In genomic region chr19:55485439-55486011, GRCh38 we compare ENCODE assay signal across 6 cellular contexts. TPM values are rescaled to one million over a fixed set of nuclear protein-coding genes. Genes with fewer than 3 reads are reported as not detected.
DNase-seq lines count a peak whose midpoint lies in the region; ATAC-seq and TF ChIP-seq lines count a peak whose summit lies in the region.

No MANE protein-coding gene starts in this region.

- H4K91ac ChIP-seq in H9 (ENCODE audit: insufficient read length, low read depth, low read length), result no peak overlapping the region

- no peak overlapping the region for H2BK120ac ChIP-seq in H9 (ENCODE audit: low read depth, low read length, poor library complexity, severe bottlenecking)

- no peak overlapping the region for H2AK5ac ChIP-seq in H9 (ENCODE audit: insufficient read length, low read length)

- H3K4me1 ChIP-seq in H9 (ENCODE audit: insufficient read depth, low read length), result peaks cover 3% of the 10 kb centered on the region
- peaks cover 38 to 39% of the 10 kb centered on the region in 2 donors for H3K4me1 ChIP-seq in adrenal gland (replicated peaks in 1 of 2)

- no peak overlapping the region for H3K4ac ChIP-seq in H9 (ENCODE audit: low read depth, low read length)

- no peaks in the 10 kb centered on the region for H4K20me1 ChIP-seq in H9 (ENCODE audit: control insufficient read depth, insufficient read depth, insufficient read length)

- H3K9ac ChIP-seq in H9 (ENCODE audit: extremely low read depth, insufficient read length, low read length), result peak overlapping the region; percentile 27

- TF ChIP-seq POLR2A in adrenal gland (IDR thresholded peaks at IDR 0.05), result no peak

- no peak overlapping the region for H3K23ac ChIP-seq in H9 (ENCODE audit: insufficient read length, low read depth, low read length)

- no peak overlapping the region for H2BK5ac ChIP-seq in H9 (ENCODE audit: insufficient read length, low read length)

- TF ChIP-seq CTCF in H9 (conservative IDR thresholded peaks at IDR 0.05) (no peak), adrenal gland (IDR thresholded peaks at IDR 0.05) (no peak)

- H3T11ph ChIP-seq in H9 (ENCODE audit: low read length), result no peak overlapping the region

- no peak overlapping the region for H3K56ac ChIP-seq in H9 (ENCODE audit: insufficient read length, low read depth, low read length)

- no peak for DNase-seq in H9
- peak in 1 of 7 donors; percentile 40 for DNase-seq in adrenal gland
- peak in 2 of 10 donors; percentile 12 to 22 for DNase-seq in naive thymus-derived CD8-positive, alpha-beta T cell
- no peak for DNase-seq in cerebellar nuclear complex (lab: John Stamatoyannopoulos, UW)
- no peak for DNase-seq in DMS153 treated with DMSO at 0.1 percent for 48 hours (lab: John Stamatoyannopoulos, UW; ENCODE audit: unreplicated experiment)

- H3K27me3 ChIP-seq in H9 (ENCODE audit: insufficient read depth, low read length), result no peaks in the 10 kb centered on the region
- H3K27me3 ChIP-seq in adrenal gland, result no peaks in the 10 kb centered on the region

- peaks cover 8% of the 10 kb centered on the region for H3K23me2 ChIP-seq in H9 (ENCODE audit: insufficient read length, low read depth, low read length, poor library complexity, severe bottlenecking)

- H3K27ac ChIP-seq in H9 (ENCODE audit: insufficient read length, low read depth, low read length), result no peak overlapping the region
- H3K27ac ChIP-seq in adrenal gland, result peak overlapping the region; percentile 76 to 97 (median 93)

- WGBS in H9 (ENCODE audit: extremely low coverage, insufficient read length, low lambda C conversion rate), result no CpG with 5 or more reads among the region's 18 CpGs
- 19 to 82% (median 29%) methylated on average over 3 to 18 of the region's 18 CpGs for WGBS in adrenal gland, 4 donors

- POLR2A ChIA-PET in naive thymus-derived CD8-positive, alpha-beta T cell (lab: Charles Lee), result interaction anchor here (1.0 to 2.1 kb wide), 5 partner anchors 9 to 368 kb away, joined by 3 to 20 read pairs (median 6); partner anchors contain the start of genes PPP1R12C, U2AF2 and ZNF628

- no peak overlapping the region for H3K18ac ChIP-seq in H9 (ENCODE audit: insufficient read length, low read depth, low read length)

- H2BK15ac ChIP-seq in H9 (ENCODE audit: low read depth, low read length), result no peak overlapping the region

- no peak overlapping the region for H4K5ac ChIP-seq in H9 (ENCODE audit: insufficient read length, low read depth, low read length)

- H3K4me3 Mint-ChIP-seq in H9, result peak overlapping the region; percentile 86 to 93
- peak overlapping the region; percentile 67 to 88 (median 79) for H3K4me3 Mint-ChIP-seq in naive thymus-derived CD8-positive, alpha-beta T cell

- H3K4me2 ChIP-seq in H9 (ENCODE audit: insufficient read depth, insufficient read length, low read length), result peak overlapping the region; percentile 52

- peaks cover 2% of the 10 kb centered on the region; the same call in 1 of the 2 replicates for H3K27me3 Mint-ChIP-seq in H9 (ENCODE audit: low read depth)
- peaks cover 0 to 2% (median 0%) of the 10 kb centered on the region in 5 donors for H3K27me3 Mint-ChIP-seq in naive thymus-derived CD8-positive, alpha-beta T cell

- peaks cover 0 to 15% of the 10 kb centered on the region in 2 donors for H3K36me3 ChIP-seq in adrenal gland (replicated peaks in 1 of 2)

- no peak overlapping the region for H2AFZ ChIP-seq in H9 (ENCODE audit: low read length)

- no peak overlapping the region for H4K8ac ChIP-seq in H9 (replicated peaks; ENCODE audit: insufficient read length, low read depth, low read length)

- H3K9me3 Mint-ChIP-seq in H9, result no peaks in the 10 kb centered on the region
- no peaks in the 10 kb centered on the region for H3K9me3 Mint-ChIP-seq in naive thymus-derived CD8-positive, alpha-beta T cell

- peaks cover 14 to 38% of the 10 kb centered on the region in 2 experiments for H3K4me1 Mint-ChIP-seq in H9
- H3K4me1 Mint-ChIP-seq in naive thymus-derived CD8-positive, alpha-beta T cell, result peaks cover 3 to 14% (median 14%) of the 10 kb centered on the region in 4 donors

- H3K36me3 Mint-ChIP-seq in H9 (ENCODE audit: insufficient read depth in 1 of 3, low read depth in 3 of 3), result peaks cover 1 to 8% (median 6%) of the 10 kb centered on the region in 3 experiments; a peak in 5 of 7 replicates
- H3K36me3 Mint-ChIP-seq in naive thymus-derived CD8-positive, alpha-beta T cell, result no peaks in the 10 kb centered on the region

- H2BK20ac ChIP-seq in H9 (ENCODE audit: low read depth, low read length, poor library complexity, severe bottlenecking), result no peak overlapping the region

- H3K14ac ChIP-seq in H9 (ENCODE audit: insufficient read depth, low read length), result 0 out of 2 replicates have a peak overlapping the region, but pooled peaks have one; percentile 17

- peak overlapping the region; percentile 92 to 97 (median 96); a peak in 5 of 7 replicates for H3K27ac Mint-ChIP-seq in H9
- peak overlapping the region; percentile 63 to 97 (median 91) for H3K27ac Mint-ChIP-seq in naive thymus-derived CD8-positive, alpha-beta T cell

- no peaks in the 10 kb centered on the region for H3K79me2 ChIP-seq in H9 (ENCODE audit: insufficient read depth, low read length)

- H3K9me3 ChIP-seq in H9 (ENCODE audit: control insufficient read depth, low read depth, low read length) (no peaks in the 10 kb centered on the region), adrenal gland (replicated peaks in 1 of 3) (no peaks in the 10 kb centered on the region)

- peak overlapping the region in 3 of 4 donors; percentile 37 to 73 (median 54) for H3K4me3 ChIP-seq in adrenal gland

- ATAC-seq in naive thymus-derived CD8-positive, alpha-beta T cell, result peak; percentile 31 to 35
- no peak for ATAC-seq in HG03378 (IDR thresholded peaks at IDR 0.05; ENCODE audit: unreplicated experiment)

- H3K79me1 ChIP-seq in H9 (ENCODE audit: insufficient read depth, low read depth, low read length, poor library complexity, severe bottlenecking), result no peaks in the 10 kb centered on the region

- no peak overlapping the region for H2BK12ac ChIP-seq in H9 (ENCODE audit: insufficient read length, low read depth, low read length)

- intact Hi-C loops in adrenal gland (cut with DNase I), result no loop called here

RNA-seq across cellular contexts. Expression of gene NAT14, which starts 0.5 kb away (rescaled TPM):
- total RNA-seq in H9 (2021) (48.7 and 51.2 TPM in 2 replicates), adrenal gland (10 to 100 TPM in 5 of 8 donors, 1 to 10 TPM in 3; 4.9 to 35.3 (median 17.9) TPM)
- polyA plus RNA-seq in adrenal gland, result 100 to 1,000 TPM in 1 of 3 donors, 10 to 100 TPM in 1, 1 to 10 TPM in 1; 6.2 to 108 (median 53.8) TPM
- total RNA-seq in naive thymus-derived CD8-positive, alpha-beta T cell, result 10 to 100 TPM in 1 of 2 experiments, 1 to 10 TPM in 1; 8.0 to 10.4 TPM
- polyA plus RNA-seq in naive thymus-derived CD8-positive, alpha-beta T cell, result 1 to 10 TPM; 4.1 to 8.8 (median 7.7) TPM

RNA-seq across cellular contexts. Expression of gene SSC5D, which starts 2.7 kb away (rescaled TPM):
- total RNA-seq in H9 (2021) (2.5 and 3.2 TPM in 2 replicates), adrenal gland (1 to 10 TPM; 1.5 to 6.8 (median 4.5) TPM)
- 1 to 10 TPM; 1.3 to 10.0 (median 1.5) TPM for polyA plus RNA-seq in adrenal gland
- 1 to 10 TPM; 1.3 to 1.4 TPM for total RNA-seq in naive thymus-derived CD8-positive, alpha-beta T cell
- under 1 TPM in 2 of 3 donors, not detected in 1; 0.02 to 0.11 TPM for polyA plus RNA-seq in naive thymus-derived CD8-positive, alpha-beta T cell

RNA-seq across cellular contexts. Expression of gene ZNF628, which starts 9.1 kb away (rescaled TPM):
- total RNA-seq in H9 (2021) (16.5 and 16.6 TPM in 2 replicates), adrenal gland (10 to 100 TPM in 3 of 8 donors, 1 to 10 TPM in 5; 5.4 to 27.9 (median 9.2) TPM)
- 10 to 100 TPM in 1 of 3 donors, 1 to 10 TPM in 1, under 1 TPM in 1; 0.04 to 17.5 (median 3.7) TPM for polyA plus RNA-seq in adrenal gland
- total RNA-seq in naive thymus-derived CD8-positive, alpha-beta T cell, result 10 to 100 TPM; 13.2 to 15.6 TPM
- polyA plus RNA-seq in naive thymus-derived CD8-positive, alpha-beta T cell, result under 1 TPM; 0.26 to 0.42 (median 0.32) TPM

RNA-seq across cellular contexts. Expression of gene C19orf85, which starts 21.0 kb away (rescaled TPM):
- total RNA-seq in H9 (2021) (1.2 and 2.1 TPM in 2 replicates), adrenal gland (not detected)
- polyA plus RNA-seq in adrenal gland, result not detected
- total RNA-seq in naive thymus-derived CD8-positive, alpha-beta T cell, result not detected
- not detected for polyA plus RNA-seq in naive thymus-derived CD8-positive, alpha-beta T cell

RNA-seq across cellular contexts. Expression of gene ISOC2, which starts 24.1 kb away (rescaled TPM):
- total RNA-seq in H9 (2021) (68.2 and 72.2 TPM in 2 replicates), adrenal gland (100 to 1,000 TPM in 1 of 8 donors, 10 to 100 TPM in 7; 58.2 to 181 (median 80.8) TPM)
- 100 to 1,000 TPM in 1 of 3 donors, 10 to 100 TPM in 2; 18.1 to 119 (median 75.0) TPM for polyA plus RNA-seq in adrenal gland
- total RNA-seq in naive thymus-derived CD8-positive, alpha-beta T cell, result 10 to 100 TPM; 10.5 to 11.0 TPM
- polyA plus RNA-seq in naive thymus-derived CD8-positive, alpha-beta T cell, result 10 to 100 TPM; 30.5 to 35.6 (median 34.2) TPM
